10 cellular contexts compared by ENCODE assay signal in genomic region chr19:8449830-8450229, GRCh38. TPM values are rescaled to one million over a fixed set of nuclear protein-coding genes. Genes with fewer than 3 reads are reported as not detected.
DNase-seq lines count a peak whose midpoint lies in the region; ATAC-seq and TF ChIP-seq lines count a peak whose summit lies in the region.
"Had no signal": no experiment of that assay in that cellular context is flagged by ENCODE, and none has a peak within 500 bp of the region (broad histone marks: within the 10 kb centered on the region; RNA-seq: fewer than 3 reads in every experiment).

No MANE protein-coding gene starts in this region.

- peaks cover 22% of the 10 kb centered on the region for H3K36me3 ChIP-seq in CD8-positive, alpha-beta memory T cell (ENCODE audit: insufficient read depth, low read length)
- H3K36me3 ChIP-seq in ascending aorta, result peaks cover 0 to 6% of the 10 kb centered on the region in 2 donors

- no peaks in the 10 kb centered on the region for H3K27me3 ChIP-seq in CD8-positive, alpha-beta memory T cell (ENCODE audit: insufficient read depth, low read length, poor library complexity, severe bottlenecking)
- H3K27me3 ChIP-seq in ascending aorta, result no peaks in the 10 kb centered on the region

- peaks cover 83% of the 10 kb centered on the region for H3K4me1 ChIP-seq in CD8-positive, alpha-beta memory T cell (ENCODE audit: insufficient read depth, low read length)
- H3K4me1 ChIP-seq in ascending aorta, result peaks cover 8 to 66% of the 10 kb centered on the region in 2 donors

- intact Hi-C loops in ascending aorta (cut with DNase I), result no loop called here

- no peak for DNase-seq in CD8-positive, alpha-beta memory T cell
- DNase-seq in coronary artery (ENCODE audit: low spot score) (no peak), neural crest cell (ENCODE audit: low read depth, low spot score) (no peak), ascending aorta (ENCODE audit: low spot score in 2 of 2) (no peak)
- DNase-seq: COR-L47, NCI-H446 had no signal

- peak overlapping the region; percentile 3 to 80 (median 50) for H3K4me3 Mint-ChIP-seq in CD8-positive, alpha-beta memory T cell
- peak overlapping the region in 3 of 4 donors; percentile 43 to 72 (median 69) for H3K4me3 Mint-ChIP-seq in IgD-negative memory B cell
- peak overlapping the region; percentile 16 for H3K4me3 Mint-ChIP-seq in neural crest cell

- POLR2A ChIA-PET in CD8-positive, alpha-beta memory T cell (lab: Charles Lee), result no interaction called here

- H3K27me3 Mint-ChIP-seq in CD8-positive, alpha-beta memory T cell, result no peaks in the 10 kb centered on the region
- H3K27me3 Mint-ChIP-seq in IgD-negative memory B cell (peaks cover 1% of the 10 kb centered on the region), neural crest cell (ENCODE audit: low read depth) (no peaks in the 10 kb centered on the region)

- no peak overlapping the region for H3K4me3 ChIP-seq in CD8-positive, alpha-beta memory T cell (ENCODE audit: low read length)
- peak overlapping the region; percentile 29 for H3K4me3 ChIP-seq in coronary artery
- H3K4me3 ChIP-seq in ascending aorta, result no peak overlapping the region
- H3K4me3 ChIP-seq: skin epidermis had no signal

- H3K9me3 Mint-ChIP-seq in CD8-positive, alpha-beta memory T cell, result no peaks in the 10 kb centered on the region
- no peaks in the 10 kb centered on the region for H3K9me3 Mint-ChIP-seq in IgD-negative memory B cell
- H3K9me3 Mint-ChIP-seq in neural crest cell, result no peaks in the 10 kb centered on the region

- H3K27ac Mint-ChIP-seq in CD8-positive, alpha-beta memory T cell, result peak overlapping the region in 5 of 8 donors; percentile 14 to 82 (median 71)
- H3K27ac Mint-ChIP-seq in IgD-negative memory B cell, result peak overlapping the region in 2 of 3 donors; percentile 46 to 77
- H3K27ac Mint-ChIP-seq in neural crest cell (ENCODE audit: unreplicated experiment), result peak overlapping the region; percentile 27

- no peak overlapping the region for H3K27ac ChIP-seq in CD8-positive, alpha-beta memory T cell (ENCODE audit: low read depth, low read length)
- no peak overlapping the region for H3K27ac ChIP-seq in coronary artery
- no peak overlapping the region for H3K27ac ChIP-seq in ascending aorta

- ATAC-seq in HG03025 (IDR thresholded peaks at IDR 0.05; ENCODE audit: low FRiP score, unreplicated experiment) (no peak), GM21529 (IDR thresholded peaks at IDR 0.05; ENCODE audit: unreplicated experiment) (no peak)

- CTCF ChIA-PET in CD8-positive, alpha-beta memory T cell (lab: Charles Lee), result interaction anchor here (0.6 to 4.5 kb wide), 3 partner anchors 9 to 130 kb away, joined by 3 to 20 read pairs (median 3); no protein-coding TSS in a partner anchor

- no peaks in the 10 kb centered on the region for H3K9me3 ChIP-seq in CD8-positive, alpha-beta memory T cell (ENCODE audit: low read length)
- no peaks in the 10 kb centered on the region for H3K9me3 ChIP-seq in ascending aorta

- H3K4me1 Mint-ChIP-seq in CD8-positive, alpha-beta memory T cell, result peaks cover 73 to 90% (median 83%) of the 10 kb centered on the region in 3 donors
- H3K4me1 Mint-ChIP-seq in IgD-negative memory B cell, result peaks cover 52 to 66% (median 62%) of the 10 kb centered on the region in 3 donors
- peaks cover 58% of the 10 kb centered on the region for H3K4me1 Mint-ChIP-seq in neural crest cell

- peaks cover 0 to 67% (median 11%) of the 10 kb centered on the region in 3 donors for H3K36me3 Mint-ChIP-seq in CD8-positive, alpha-beta memory T cell
- H3K36me3 Mint-ChIP-seq in IgD-negative memory B cell (peaks cover 4% of the 10 kb centered on the region), neural crest cell (ENCODE audit: low read depth) (peaks cover 15% of the 10 kb centered on the region)

- no peak for TF ChIP-seq CTCF in coronary artery (IDR thresholded peaks at IDR 0.05)
- TF ChIP-seq CTCF in neural crest cell (conservative IDR thresholded peaks at IDR 0.05), result no peak
- TF ChIP-seq CTCF in ascending aorta (IDR thresholded peaks at IDR 0.05), result no peak

RNA-seq across cellular contexts. Expression of gene HNRNPM, which starts 5.1 kb away (rescaled TPM):
- total RNA-seq in CD8-positive, alpha-beta memory T cell, result 100 to 1,000 TPM; 336 to 338 TPM
- 311 TPM for polyA plus RNA-seq in CD8-positive, alpha-beta memory T cell
- polyA plus RNA-seq in IgD-negative memory B cell, result 210 TPM
- total RNA-seq in neural crest cell (493 and 498 TPM in 2 replicates), ascending aorta (198 TPM)

RNA-seq across cellular contexts. Expression of gene MARCHF2, which starts 36.7 kb away (rescaled TPM):
- 10 to 100 TPM; 13.1 to 14.1 TPM for total RNA-seq in CD8-positive, alpha-beta memory T cell
- polyA plus RNA-seq in CD8-positive, alpha-beta memory T cell, result 51.0 TPM
- polyA plus RNA-seq in IgD-negative memory B cell, result 35.9 TPM
- total RNA-seq in neural crest cell, result 13.6 and 14.6 TPM in 2 replicates
- total RNA-seq in ascending aorta, result 151 TPM

RNA-seq across cellular contexts. Expression of gene PRAM1, which starts 52.6 kb away (rescaled TPM):
- under 1 TPM; 0.55 to 0.64 TPM for total RNA-seq in CD8-positive, alpha-beta memory T cell
- 0.39 TPM for polyA plus RNA-seq in CD8-positive, alpha-beta memory T cell
- not detected for polyA plus RNA-seq in IgD-negative memory B cell
- total RNA-seq in neural crest cell, result 0.21 and 0.55 TPM in 2 replicates
- not detected for total RNA-seq in ascending aorta

RNA-seq across cellular contexts. Expression of gene RAB11B, which starts 59.7 kb away (rescaled TPM):
- 10 to 100 TPM; 61.7 to 69.7 TPM for total RNA-seq in CD8-positive, alpha-beta memory T cell
- polyA plus RNA-seq in CD8-positive, alpha-beta memory T cell, result 87.4 TPM
- 96.8 TPM for polyA plus RNA-seq in IgD-negative memory B cell
- total RNA-seq in neural crest cell, result 121 and 135 TPM in 2 replicates
- total RNA-seq in ascending aorta, result 70.8 TPM

Comparison
In these comparisons a context has a peak if more than half of its experiments do, and no peak if none do; other contexts are left out.
1. H3K4me3 Mint-ChIP-seq: peak in every context shown above with its lines; median percentile 69 in IgD-negative memory B cell; 50 in CD8-positive, alpha-beta memory T cell; 16 in neural crest cell.